ENCODE assay signal across 8 cellular contexts in the genomic region with DNA sequence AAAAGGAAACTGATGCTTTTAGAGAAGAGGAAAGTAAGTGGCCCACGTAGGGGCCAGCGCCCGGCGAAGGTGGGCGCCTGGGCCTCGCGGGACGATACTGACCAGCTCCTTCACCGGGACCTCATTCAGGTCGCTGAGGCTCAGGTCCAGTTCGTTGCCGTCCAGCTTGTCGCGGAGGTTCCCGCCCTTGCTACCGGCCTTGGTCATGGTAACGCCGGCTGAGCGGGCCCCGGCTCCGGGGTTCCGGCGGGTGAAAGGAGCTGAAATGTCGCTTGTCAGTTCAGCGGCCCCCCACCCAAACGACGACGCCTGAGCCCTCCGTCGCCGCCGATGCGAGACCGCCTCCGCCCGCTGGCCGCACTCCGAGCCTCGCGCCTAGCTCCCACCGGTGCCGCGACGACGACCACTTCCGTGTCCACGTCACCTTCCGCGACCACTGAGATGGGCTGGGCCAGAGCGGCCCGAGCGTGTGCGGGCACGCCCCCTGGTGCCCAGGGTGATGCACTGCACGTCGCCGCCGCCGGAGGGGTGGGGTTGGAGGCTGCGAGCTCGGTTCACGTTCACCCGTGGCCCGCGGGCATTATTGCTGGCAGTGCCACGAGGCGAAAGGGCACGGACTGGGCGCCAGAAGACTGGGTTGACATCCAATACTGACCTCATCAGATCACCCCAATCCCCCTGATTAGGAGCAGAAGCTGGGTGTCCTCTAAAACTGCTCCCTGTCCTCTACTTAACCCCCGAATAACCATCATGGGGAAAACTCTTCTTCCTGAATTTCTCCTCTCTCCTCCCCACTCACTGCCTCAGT. TPM values are rescaled to one million over a fixed set of nuclear protein-coding genes. Genes with fewer than 3 reads are reported as not detected.
DNase-seq lines count a peak whose midpoint lies in the region; ATAC-seq and TF ChIP-seq lines count a peak whose summit lies in the region.

A gene (minus strand): TSS at position 413 of the 808 bp plus-strand sequence. CDS start 206 bp downstream, at position 207.

- H3K9me3 ChIP-seq in AG04450 (ENCODE audit: control insufficient read depth, insufficient read depth, low read length) = peaks cover 4% of the 10 kb centered on the region; the same call in 1 of the 2 replicates

- H3K27me3 ChIP-seq in AG04450 (ENCODE audit: control insufficient read depth, insufficient read depth, low read length) = no peaks in the 10 kb centered on the region

- H3K9me3 Mint-ChIP-seq in WTC11 = peaks cover 20% of the 10 kb centered on the region
- H3K9me3 Mint-ChIP-seq in immature natural killer cell = peaks cover 0 to 3% (median 0%) of the 10 kb centered on the region in 6 donors

- H3K27me3 Mint-ChIP-seq in WTC11 (ENCODE audit: low read depth) (peaks cover 7% of the 10 kb centered on the region), immature natural killer cell (ENCODE audit: low read depth in 3 of 3) (peaks cover 0 to 8% (median 7%) of the 10 kb centered on the region in 3 donors)

- H3K4me3 Mint-ChIP-seq in WTC11 (peak within 1 kb of the TSS; percentile 93), immature natural killer cell (peak within 1 kb of the TSS; percentile 85 to 93 (median 89))

- H3K27ac ChIP-seq in AG04450 (ENCODE audit: low read depth, low read length) = peak within 1 kb of the TSS; percentile 91

- H3K4me3 ChIP-seq in AG04450 (ENCODE audit: low read depth, low read length) = peak within 1 kb of the TSS; percentile 94
- H3K4me3 ChIP-seq in cardiac fibroblast (replicated peaks in 1 of 2; ENCODE audit: low read depth in 2 of 2, low read length in 2 of 2) = peak within 1 kb of the TSS; percentile 99 to 100

- H3K36me3 Mint-ChIP-seq in WTC11 (peaks cover 38% of the 10 kb centered on the region), immature natural killer cell (peaks cover 7 to 15% (median 14%) of the 10 kb centered on the region in 3 donors)

- POLR2A ChIA-PET in AG04450 (lab: Yijun Ruan, JAX) = interaction anchor here (0.7 to 2.1 kb wide), 12 partner anchors 8 to 197 kb away, joined by 3 to 13 read pairs (median 4); a partner anchor contains a TSS
- POLR2A ChIA-PET in WTC11 (lab: Charles Lee) = interaction anchor here (0.6 to 1.8 kb wide), 7 partner anchors 29 to 633 kb away, joined by 3 to 8 read pairs (median 3); a partner anchor contains a TSS

- TF ChIP-seq CTCF in AG04450 (IDR thresholded peaks at IDR 0.05; ENCODE audit: low read depth, low read length) (peak; percentile 87), WTC11 (IDR thresholded peaks at IDR 0.05) (peak; percentile 98), cardiac fibroblast (IDR thresholded peaks at IDR 0.05; ENCODE audit: low read depth, low read length) (peak; percentile 90)

- H3K27ac Mint-ChIP-seq in WTC11 = no peak within 1 kb of the TSS
- peak within 1 kb of the TSS; percentile 84 to 94 (median 90) for H3K27ac Mint-ChIP-seq in immature natural killer cell

- CTCF ChIA-PET in AG04450 (lab: Charles Lee) (interaction anchor here (0.6 to 4.9 kb wide), 44 partner anchors 8 to 1058 kb away, joined by 3 to 45 read pairs (median 4); a partner anchor contains a TSS), WTC11 (lab: Charles Lee) (interaction anchor here (0.6 to 4.0 kb wide), 79 partner anchors 8 to 399 kb away, joined by 3 to 108 read pairs (median 5); a partner anchor contains a TSS)

- H3K4me1 Mint-ChIP-seq in WTC11 = peaks cover 10% of the 10 kb centered on the region
- peaks cover 33 to 45% of the 10 kb centered on the region in 2 donors for H3K4me1 Mint-ChIP-seq in immature natural killer cell

- ATAC-seq in GM18867 (IDR thresholded peaks at IDR 0.05; ENCODE audit: unreplicated experiment) (peak; percentile 94), HG03097 (IDR thresholded peaks at IDR 0.05; ENCODE audit: low FRiP score, unreplicated experiment) (peak; percentile 94), WTC11 (peak; percentile 93)

- DNase-seq in AG04450 (ENCODE audit: low read depth, low spot score) (peak; percentile 53), NCI-H2196 treated with DMSO at 0.1 percent for 48 hours (lab: John Stamatoyannopoulos, UW; ENCODE audit: unreplicated experiment) (peak; percentile 48), WTC11 (ENCODE audit: low spot score) (peak; percentile 88), cardiac fibroblast (ENCODE audit: low read depth in 2 of 2) (peak; percentile 85 to 86), immature natural killer cell (peak; percentile 93 to 95 (median 93)), smooth muscle cell of the brain vasculature (ENCODE audit: low read depth, low spot score) (peak; percentile 50)

TF ChIP-seq in WTC11, 78 proteins besides CTCF, POLR2A, EP300 and RAD21 (continues in another document):
- TF ChIP-seq, protein P1, sequence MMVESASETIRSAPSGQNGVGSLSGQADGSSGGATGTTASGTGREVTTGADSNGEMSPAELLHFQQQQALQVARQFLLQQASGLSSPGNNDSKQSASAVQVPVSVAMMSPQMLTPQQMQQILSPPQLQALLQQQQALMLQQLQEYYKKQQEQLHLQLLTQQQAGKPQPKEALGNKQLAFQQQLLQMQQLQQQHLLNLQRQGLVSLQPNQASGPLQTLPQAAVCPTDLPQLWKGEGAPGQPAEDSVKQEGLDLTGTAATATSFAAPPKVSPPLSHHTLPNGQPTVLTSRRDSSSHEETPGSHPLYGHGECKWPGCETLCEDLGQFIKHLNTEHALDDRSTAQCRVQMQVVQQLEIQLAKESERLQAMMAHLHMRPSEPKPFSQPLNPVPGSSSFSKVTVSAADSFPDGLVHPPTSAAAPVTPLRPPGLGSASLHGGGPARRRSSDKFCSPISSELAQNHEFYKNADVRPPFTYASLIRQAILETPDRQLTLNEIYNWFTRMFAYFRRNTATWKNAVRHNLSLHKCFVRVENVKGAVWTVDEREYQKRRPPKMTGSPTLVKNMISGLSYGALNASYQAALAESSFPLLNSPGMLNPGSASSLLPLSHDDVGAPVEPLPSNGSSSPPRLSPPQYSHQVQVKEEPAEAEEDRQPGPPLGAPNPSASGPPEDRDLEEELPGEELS (CRISPR knock-in tag; IDR thresholded peaks at IDR 0.05) = peak; percentile 96
- TF ChIP-seq ESRRA (CRISPR knock-in tag; IDR thresholded peaks at IDR 0.05; ENCODE audit: borderline replicate concordance) (peak; percentile 86; the same call in 1 of the 2 replicates), CREB1 (CRISPR knock-in tag; IDR thresholded peaks at IDR 0.05) (peak; percentile 97), MXD4 (CRISPR knock-in tag; IDR thresholded peaks at IDR 0.05; ENCODE audit: borderline replicate concordance) (no peak), ZNF121 (CRISPR knock-in tag; IDR thresholded peaks at IDR 0.05) (peak; percentile 33; the same call in 1 of the 2 replicates), KAT7 (CRISPR knock-in tag; IDR thresholded peaks at IDR 0.05; ENCODE audit: borderline replicate concordance) (peak; percentile 90; the same call in 1 of the 2 replicates), ZBTB21 (CRISPR knock-in tag; IDR thresholded peaks at IDR 0.05; ENCODE audit: borderline replicate concordance) (peak; percentile 74; the same call in 1 of the 2 replicates), JAZF1 (CRISPR knock-in tag; IDR thresholded peaks at IDR 0.05) (no peak), CREM (CRISPR knock-in tag; IDR thresholded peaks at IDR 0.05) (peak; percentile 96), RORB (CRISPR knock-in tag; IDR thresholded peaks at IDR 0.05) (no peak)
- TF ChIP-seq, protein P2, sequence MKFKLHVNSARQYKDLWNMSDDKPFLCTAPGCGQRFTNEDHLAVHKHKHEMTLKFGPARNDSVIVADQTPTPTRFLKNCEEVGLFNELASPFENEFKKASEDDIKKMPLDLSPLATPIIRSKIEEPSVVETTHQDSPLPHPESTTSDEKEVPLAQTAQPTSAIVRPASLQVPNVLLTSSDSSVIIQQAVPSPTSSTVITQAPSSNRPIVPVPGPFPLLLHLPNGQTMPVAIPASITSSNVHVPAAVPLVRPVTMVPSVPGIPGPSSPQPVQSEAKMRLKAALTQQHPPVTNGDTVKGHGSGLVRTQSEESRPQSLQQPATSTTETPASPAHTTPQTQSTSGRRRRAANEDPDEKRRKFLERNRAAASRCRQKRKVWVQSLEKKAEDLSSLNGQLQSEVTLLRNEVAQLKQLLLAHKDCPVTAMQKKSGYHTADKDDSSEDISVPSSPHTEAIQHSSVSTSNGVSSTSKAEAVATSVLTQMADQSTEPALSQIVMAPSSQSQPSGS (CRISPR knock-in tag; IDR thresholded peaks at IDR 0.05; ENCODE audit: borderline replicate concordance, low read depth) = no peak; the same call in 1 of the 2 replicates
- TF ChIP-seq, protein P3, sequence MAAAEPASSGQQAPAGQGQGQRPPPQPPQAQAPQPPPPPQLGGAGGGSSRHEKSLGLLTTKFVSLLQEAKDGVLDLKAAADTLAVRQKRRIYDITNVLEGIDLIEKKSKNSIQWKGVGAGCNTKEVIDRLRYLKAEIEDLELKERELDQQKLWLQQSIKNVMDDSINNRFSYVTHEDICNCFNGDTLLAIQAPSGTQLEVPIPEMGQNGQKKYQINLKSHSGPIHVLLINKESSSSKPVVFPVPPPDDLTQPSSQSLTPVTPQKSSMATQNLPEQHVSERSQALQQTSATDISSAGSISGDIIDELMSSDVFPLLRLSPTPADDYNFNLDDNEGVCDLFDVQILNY (CRISPR knock-in tag; IDR thresholded peaks at IDR 0.05) = peak; percentile 50; the same call in 1 of the 2 replicates
- TF ChIP-seq, protein P4, sequence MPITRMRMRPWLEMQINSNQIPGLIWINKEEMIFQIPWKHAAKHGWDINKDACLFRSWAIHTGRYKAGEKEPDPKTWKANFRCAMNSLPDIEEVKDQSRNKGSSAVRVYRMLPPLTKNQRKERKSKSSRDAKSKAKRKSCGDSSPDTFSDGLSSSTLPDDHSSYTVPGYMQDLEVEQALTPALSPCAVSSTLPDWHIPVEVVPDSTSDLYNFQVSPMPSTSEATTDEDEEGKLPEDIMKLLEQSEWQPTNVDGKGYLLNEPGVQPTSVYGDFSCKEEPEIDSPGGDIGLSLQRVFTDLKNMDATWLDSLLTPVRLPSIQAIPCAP (CRISPR knock-in tag; IDR thresholded peaks at IDR 0.05) = no peak
- TF ChIP-seq, protein P5, sequence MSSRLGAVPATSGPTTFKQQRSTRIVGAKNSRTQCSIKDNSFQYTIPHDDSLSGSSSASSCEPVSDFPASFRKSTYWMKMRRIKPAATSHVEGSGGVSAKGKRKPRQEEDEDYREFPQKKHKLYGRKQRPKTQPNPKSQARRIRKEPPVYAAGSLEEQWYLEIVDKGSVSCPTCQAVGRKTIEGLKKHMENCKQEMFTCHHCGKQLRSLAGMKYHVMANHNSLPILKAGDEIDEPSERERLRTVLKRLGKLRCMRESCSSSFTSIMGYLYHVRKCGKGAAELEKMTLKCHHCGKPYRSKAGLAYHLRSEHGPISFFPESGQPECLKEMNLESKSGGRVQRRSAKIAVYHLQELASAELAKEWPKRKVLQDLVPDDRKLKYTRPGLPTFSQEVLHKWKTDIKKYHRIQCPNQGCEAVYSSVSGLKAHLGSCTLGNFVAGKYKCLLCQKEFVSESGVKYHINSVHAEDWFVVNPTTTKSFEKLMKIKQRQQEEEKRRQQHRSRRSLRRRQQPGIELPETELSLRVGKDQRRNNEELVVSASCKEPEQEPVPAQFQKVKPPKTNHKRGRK (CRISPR knock-in tag; IDR thresholded peaks at IDR 0.05; ENCODE audit: borderline replicate concordance) = no peak

RNA-seq across cellular contexts. Expression of the gene that starts here (rescaled TPM):
- polyA plus RNA-seq in AG04450 (2011; rRNA removed) = 143 and 145 TPM in 2 replicates
- 132 and 146 TPM in 2 replicates for polyA minus RNA-seq in AG04450 (2011; rRNA and poly(A)+ RNA removed)
- 89.3 to 108 TPM (median 90.4 TPM) in 3 replicates for total RNA-seq in WTC11 (2021)
- polyA plus RNA-seq in immature natural killer cell = 10 to 100 TPM; 16.8 to 30.3 (median 23.9) TPM

Comparison
In these comparisons a context has a peak if more than half of its experiments do, and no peak if none do; other contexts are left out.
1. Peak in every context shown above with its lines: DNase-seq, ATAC-seq, H3K4me3 ChIP-seq and H3K27ac ChIP-seq.